ENCODE assay signal across 17 cellular contexts in the genomic region with DNA sequence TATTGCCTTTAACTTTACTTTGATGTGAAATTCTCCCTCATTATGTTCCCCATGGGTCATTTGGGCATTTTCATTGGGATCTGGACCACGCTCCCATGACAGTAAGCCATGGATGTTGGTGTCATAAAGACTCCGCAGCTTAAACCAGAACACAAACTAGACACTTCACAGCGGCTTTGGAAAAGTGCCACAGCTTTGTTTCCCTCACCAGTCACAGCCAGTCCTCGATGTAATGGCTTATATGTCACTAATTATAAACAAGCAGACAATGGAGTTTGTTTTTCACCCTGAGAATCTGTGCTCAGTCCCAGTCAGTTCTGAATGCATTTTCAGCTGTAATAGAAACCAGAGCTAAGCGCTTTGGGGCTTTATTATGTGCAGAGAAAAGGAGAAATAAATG. TPM values are rescaled to one million over a fixed set of nuclear protein-coding genes. Genes with fewer than 3 reads are reported as not detected.
DNase-seq lines count a peak whose midpoint lies in the region; TF ChIP-seq lines count a peak whose summit lies in the region.
"Had no signal": no experiment of that assay in that cellular context is flagged by ENCODE, and none has a peak within 500 bp of the region (broad histone marks: within the 10 kb centered on the region; RNA-seq: fewer than 3 reads in every experiment).

No MANE protein-coding gene starts in this region.

- H3K4me2 ChIP-seq in hepatocyte: no peak overlapping the region
- H3K4me2 ChIP-seq: BLaER1 treated with 17β-estradiol and CSF1 and Interleukin-3, amounts not matched to agents 10 nM and 100 nM had no signal

- no peaks in the 10 kb centered on the region for H3K4me1 ChIP-seq in hepatocyte (ENCODE audit: insufficient read depth)
- H3K4me1 ChIP-seq: BLaER1 treated with 17β-estradiol and CSF1 and Interleukin-3, amounts not matched to agents 10 nM and 100 nM had no signal

- no peaks in the 10 kb centered on the region for H3K36me3 Mint-ChIP-seq in MCF 10A (ENCODE audit: insufficient read depth, unreplicated experiment)

- H3K9me3 Mint-ChIP-seq in MCF 10A (ENCODE audit: unreplicated experiment): no peaks in the 10 kb centered on the region

- intact Hi-C loops in MCF 10A (cut with micrococcal nuclease): no loop called here

- no peaks in the 10 kb centered on the region for H3K4me1 Mint-ChIP-seq in MCF 10A (ENCODE audit: insufficient read depth, unreplicated experiment)

- H3K27me3 Mint-ChIP-seq in MCF 10A (ENCODE audit: insufficient read depth, unreplicated experiment): no peaks in the 10 kb centered on the region

- H3K9me3 ChIP-seq in hepatocyte (ENCODE audit: low read depth): no peaks in the 10 kb centered on the region
- H3K9me3 ChIP-seq: BLaER1 treated with 17β-estradiol and CSF1 and Interleukin-3, amounts not matched to agents 10 nM and 100 nM; MG63 had no signal

- 56% methylated on average over 5 of the region's 5 CpGs for WGBS in hepatocyte (ENCODE audit: low lambda C conversion rate, missing lambda C conversion rate)

- POLR2A ChIA-PET in MCF 10A (lab: Yijun Ruan, JAX): no interaction called here

- TF ChIP-seq CTCF in hepatocyte (IDR thresholded peaks at IDR 0.05; ENCODE audit: poor library complexity): no peak
- no peak for TF ChIP-seq CTCF in MCF 10A (IDR thresholded peaks at IDR 0.05; ENCODE audit: unreplicated experiment)

- BruUV-seq in MCF 10A (replicated peaks; lab: Mats Ljungman, UMichigan): no TSS peak

- H4K20me1 ChIP-seq in hepatocyte (ENCODE audit: insufficient read depth, poor library complexity, severe bottlenecking): no peaks in the 10 kb centered on the region
- H4K20me1 ChIP-seq: BLaER1 treated with 17β-estradiol and CSF1 and Interleukin-3, amounts not matched to agents 10 nM and 100 nM had no signal

- no peaks in the 10 kb centered on the region for H3K9me2 ChIP-seq in hepatocyte (replicated peaks; ENCODE audit: insufficient read depth)

- H3K4me3 ChIP-seq in hepatocyte: no peak overlapping the region
- H3K4me3 ChIP-seq: BLaER1 treated with 17β-estradiol and CSF1 and Interleukin-3, amounts not matched to agents 10 nM and 100 nM; MG63 had no signal

- H3K79me2 ChIP-seq in hepatocyte: no peaks in the 10 kb centered on the region

- DNase-seq in NCI-H1105 treated with DMSO at 0.1 percent for 48 hours (lab: John Stamatoyannopoulos, UW): peak; percentile 45
- no peak for DNase-seq in NCI-H1105 (lab: John Stamatoyannopoulos, UW)
- DNase-seq in middle frontal gyrus (ENCODE audit: extremely low spot score, low spot score): peak; percentile 42
- peak; percentile 95 for DNase-seq in superior temporal gyrus (ENCODE audit: extremely low spot score)
- no peak for DNase-seq in hepatocyte (ENCODE audit: low spot score)
- DNase-seq in MCF 10A (ENCODE audit: unreplicated experiment): no peak
- no peak for DNase-seq in NCI-H1930 (lab: John Stamatoyannopoulos, UW)
- DNase-seq: KG1, MG63, NCI-H1092 treated with DMSO at 0.1 percent for 48 hours, NCI-H187 treated with DMSO at 0.1 percent for 48 hours, NCI-H446, OCI-M1, RPMI8226 had no signal

- H3K4me3 Mint-ChIP-seq in MCF 10A (ENCODE audit: unreplicated experiment): no peak overlapping the region

- no peaks in the 10 kb centered on the region for H3K27me3 ChIP-seq in hepatocyte
- H3K27me3 ChIP-seq: BLaER1 treated with 17β-estradiol and CSF1 and Interleukin-3, amounts not matched to agents 10 nM and 100 nM; MG63 had no signal

- peak overlapping the region; percentile 98 for H3K27ac ChIP-seq in cingulate gyrus (ENCODE audit: low read depth, low read length)
- H3K27ac ChIP-seq in hepatocyte: no peak overlapping the region
- H3K27ac ChIP-seq: 22Rv1; BLaER1 treated with 17β-estradiol and CSF1 and Interleukin-3, amounts not matched to agents 10 nM and 100 nM had no signal

- CTCF ChIA-PET in MCF 10A (lab: Yijun Ruan, JAX): no interaction called here

- no peak overlapping the region for H2AFZ ChIP-seq in hepatocyte

- H3K36me3 ChIP-seq in hepatocyte (replicated peaks; ENCODE audit: insufficient read depth, low read depth): no peaks in the 10 kb centered on the region
- H3K36me3 ChIP-seq: BLaER1 treated with 17β-estradiol and CSF1 and Interleukin-3, amounts not matched to agents 10 nM and 100 nM; MG63 had no signal

- no peak overlapping the region for H3K27ac Mint-ChIP-seq in MCF 10A (ENCODE audit: low read depth, unreplicated experiment)

RNA-seq across cellular contexts. Expression of a gene that starts 23.2 kb away (rescaled TPM):
- total RNA-seq in hepatocyte (11.4 and 15.1 TPM in 2 replicates), MCF 10A (2022) (not detected in 2 replicates)
- polyA plus RNA-seq in hepatocyte: 8.3 and 11.7 TPM in 2 replicates

RNA-seq across cellular contexts. Expression of a gene that starts 43.8 kb away (rescaled TPM):
- total RNA-seq in hepatocyte (0.28 and 0.87 TPM in 2 replicates), MCF 10A (2022) (0.91 and 1.3 TPM in 2 replicates)
- 2.2 and 2.3 TPM in 2 replicates for polyA plus RNA-seq in hepatocyte

Comparison
In these comparisons a context has a peak if more than half of its experiments do, and no peak if none do; other contexts are left out.
1. DNase-seq: peak in NCI-H1105 treated with DMSO at 0.1 percent for 48 hours (single experiment), middle frontal gyrus (single experiment) and superior temporal gyrus (single experiment); none in NCI-H1105 (single experiment), hepatocyte (single experiment), MCF 10A (single experiment) and NCI-H1930 (0 of 2).
2. RNA of a gene that starts 23.2 kb away (total RNA-seq): 11.4 to 15.1 TPM in hepatocyte; not detected in MCF 10A; every median in the first group is over 10 times any median in the second.